ENCODE assay signal across 9 cellular contexts in genomic region chr14:31937730-31938346, GRCh38.
DNase-seq lines count a peak whose midpoint lies in the region; ATAC-seq lines count a peak whose summit lies in the region.
"Had no signal": no experiment of that assay in that cellular context is flagged by ENCODE, and none has a peak within 500 bp of the region (broad histone marks: within the 10 kb centered on the region; RNA-seq: fewer than 3 reads in every experiment).

No MANE protein-coding gene starts in this region.

- H3K27me3 ChIP-seq in SJCRH30, result no peaks in the 10 kb centered on the region

- no peak overlapping the region for H3K4me3 ChIP-seq in SJCRH30

- no peaks in the 10 kb centered on the region for H3K36me3 ChIP-seq in SJCRH30

- H3K4me1 ChIP-seq in SJCRH30, result peaks cover 16% of the 10 kb centered on the region

- no peaks in the 10 kb centered on the region for H3K9me3 ChIP-seq in SJCRH30 (replicated peaks)

- no peak overlapping the region for H3K27ac ChIP-seq in SJCRH30
- H3K27ac ChIP-seq: 22Rv1 had no signal

- peak; percentile 93 for ATAC-seq in HG03045 (IDR thresholded peaks at IDR 0.05; ENCODE audit: unreplicated experiment)
- ATAC-seq in left lobe of liver, result peak; percentile 58

- peak; percentile 21 for DNase-seq in DMS 273 (lab: John Stamatoyannopoulos, UW; ENCODE audit: unreplicated experiment)
- DNase-seq in DMS 273 treated with DMSO at 0.1 percent for 48 hours (lab: John Stamatoyannopoulos, UW), result no peak
- DNase-seq in SJCRH30, result peak; percentile 50 to 57
- peak; percentile 5 for DNase-seq in activated naive CD8-positive, alpha-beta T cell treated with anti-CD3 and anti-CD28 coated beads, Interleukin-2, amount 50 U/mL, for 16 hours (ENCODE audit: low read depth, low spot score)
- DNase-seq in left lobe of liver (ENCODE audit: low spot score), result no peak
- DNase-seq in stimulated activated CD8-positive, alpha-beta memory T cell treated with anti-CD3 and anti-CD28 coated beads, Interleukin-7, amount 100 ng/mL, for 24 hours (ENCODE audit: low read depth), result peak; percentile 28
- no peak for DNase-seq in retina

Comparison
In these comparisons a context has a peak if more than half of its experiments do, and no peak if none do; other contexts are left out.
1. DNase-seq: peak in DMS 273 (single experiment), SJCRH30 (2 of 2), activated naive CD8-positive, alpha-beta T cell treated with anti-CD3 and anti-CD28 coated beads, Interleukin-2, amount 50 U/mL, for 16 hours (single experiment) and stimulated activated CD8-positive, alpha-beta memory T cell treated with anti-CD3 and anti-CD28 coated beads, Interleukin-7, amount 100 ng/mL, for 24 hours (single experiment); none in DMS 273 treated with DMSO at 0.1 percent for 48 hours (single experiment), left lobe of liver (single experiment) and retina (single experiment).